1 cellular context compared by ENCODE assay signal in the genomic region with DNA sequence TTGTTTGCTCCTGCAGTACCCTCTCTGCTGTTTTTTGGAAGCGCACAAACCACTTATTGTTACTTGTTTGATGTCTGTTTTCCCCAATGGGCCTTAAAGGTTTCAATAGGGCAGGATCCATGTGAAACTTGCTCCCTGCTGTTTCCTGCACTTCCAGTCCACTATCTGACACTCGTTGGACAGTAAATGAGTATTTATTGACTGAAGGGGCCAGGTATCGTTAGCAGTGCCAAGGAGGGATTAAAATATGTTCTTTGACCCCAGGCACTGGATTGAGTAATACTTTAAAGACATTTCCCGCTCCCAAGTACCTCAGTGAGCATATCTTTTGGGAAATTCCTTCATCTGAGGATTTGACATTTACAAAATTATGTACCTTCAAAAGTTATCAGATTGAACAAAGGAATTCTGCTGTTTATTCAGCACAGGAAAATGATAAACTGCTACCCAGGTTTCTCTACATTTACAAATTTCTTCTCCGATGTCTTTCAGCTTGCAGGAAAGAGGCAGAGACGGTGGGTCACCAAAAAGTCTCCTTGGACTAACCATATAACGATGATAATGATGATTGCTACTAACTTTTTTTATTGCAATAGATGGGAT.
TF ChIP-seq lines count a peak whose summit lies in the region.

No MANE protein-coding gene starts in this region.

TF ChIP-seq in WTC11, 78 proteins besides CTCF, POLR2A, EP300 and RAD21 (continued from another document):
- TF ChIP-seq, protein P1, sequence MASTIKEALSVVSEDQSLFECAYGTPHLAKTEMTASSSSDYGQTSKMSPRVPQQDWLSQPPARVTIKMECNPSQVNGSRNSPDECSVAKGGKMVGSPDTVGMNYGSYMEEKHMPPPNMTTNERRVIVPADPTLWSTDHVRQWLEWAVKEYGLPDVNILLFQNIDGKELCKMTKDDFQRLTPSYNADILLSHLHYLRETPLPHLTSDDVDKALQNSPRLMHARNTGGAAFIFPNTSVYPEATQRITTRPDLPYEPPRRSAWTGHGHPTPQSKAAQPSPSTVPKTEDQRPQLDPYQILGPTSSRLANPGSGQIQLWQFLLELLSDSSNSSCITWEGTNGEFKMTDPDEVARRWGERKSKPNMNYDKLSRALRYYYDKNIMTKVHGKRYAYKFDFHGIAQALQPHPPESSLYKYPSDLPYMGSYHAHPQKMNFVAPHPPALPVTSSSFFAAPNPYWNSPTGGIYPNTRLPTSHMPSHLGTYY (CRISPR knock-in tag; IDR thresholded peaks at IDR 0.05): no peak
- no peak for TF ChIP-seq CBFB (CRISPR knock-in tag; IDR thresholded peaks at IDR 0.05; ENCODE audit: low read depth)
TF ChIP-seq in WTC11: peak in this region for 1.
